14 cellular contexts compared by ENCODE assay signal in the genomic region with DNA sequence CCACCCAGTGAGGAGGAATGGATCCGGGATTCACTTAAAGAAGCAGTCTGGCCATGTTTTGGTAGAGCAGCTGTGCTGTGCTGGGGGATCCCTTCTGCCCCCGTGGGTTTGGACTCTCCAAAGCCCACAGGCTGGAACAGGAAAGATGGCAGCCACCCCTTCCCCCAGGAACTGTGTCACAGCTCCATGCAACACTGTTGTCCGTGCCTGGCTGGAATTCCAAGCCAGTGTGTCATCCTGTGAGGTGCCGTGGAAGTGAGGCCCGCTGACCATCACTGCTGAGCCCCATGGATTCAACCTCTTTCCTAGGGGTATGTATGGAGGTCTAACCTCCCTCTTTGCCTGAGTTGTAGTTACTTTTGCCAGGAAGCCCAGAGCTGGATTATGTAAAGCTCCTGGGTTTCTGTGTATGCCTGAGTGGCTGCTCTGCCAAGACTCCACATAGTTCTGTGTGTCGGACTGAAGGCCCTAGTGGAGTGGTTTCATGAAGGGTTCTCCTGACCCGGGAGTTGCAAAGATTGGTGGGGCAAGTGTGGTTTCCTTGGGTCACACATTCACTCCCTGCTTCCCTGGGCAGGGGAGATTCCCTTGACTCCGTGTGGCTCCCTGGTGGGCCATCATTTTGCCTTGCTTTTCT. TPM values are rescaled to one million over a fixed set of nuclear protein-coding genes. Genes with fewer than 3 reads are reported as not detected.
DNase-seq lines count a peak whose midpoint lies in the region; ATAC-seq and TF ChIP-seq lines count a peak whose summit lies in the region.
"Had no signal": no experiment of that assay in that cellular context is flagged by ENCODE, and none has a peak within 500 bp of the region (broad histone marks: within the 10 kb centered on the region; RNA-seq: fewer than 3 reads in every experiment).

No MANE protein-coding gene starts in this region.

- RAD21 ChIA-PET in HCT116 (lab: Charles Lee; ENCODE audit: low non-redundant PET in 1 of 2, low total read pairs in 2 of 2, uncharacterized antibody in 2 of 2, unreplicated experiment in 2 of 2) = no interaction called here

- no peaks in the 10 kb centered on the region for H4K20me1 ChIP-seq in HCT116 (ENCODE audit: insufficient read depth)
- H4K20me1 ChIP-seq in neural progenitor cell (ENCODE audit: low read depth) = no peaks in the 10 kb centered on the region

- H3K4me3 ChIP-seq in HCT116 (replicated peaks in 1 of 2; ENCODE audit: low read depth in 1 of 2, low read length in 2 of 2) = peak overlapping the region in 1 of 2 experiments; percentile 32; a peak in 1 of 4 replicates
- no peak overlapping the region for H3K4me3 ChIP-seq in right atrium auricular region
- no peak overlapping the region for H3K4me3 ChIP-seq in thoracic aorta
- no peak overlapping the region for H3K4me3 ChIP-seq in neural progenitor cell
- H3K4me3 ChIP-seq in H7 (ENCODE audit: insufficient read depth, low read depth, low read length) = no peak overlapping the region

- BruUV-seq in HCT116 (replicated peaks; lab: Mats Ljungman, UMichigan) = no TSS peak

- peak; percentile 93 for ATAC-seq in HCT116
- no peak for ATAC-seq in thoracic aorta (ENCODE audit: insufficient number of reproducible peaks, low FRiP score, low read depth)
- ATAC-seq: sciatic nerve had no signal

- CTCF ChIA-PET in HCT116 (lab: Charles Lee) = no interaction called here

- TF ChIP-seq CTCF in HCT116 (IDR thresholded peaks at IDR 0.05 in 2 of 3, conservative IDR thresholded peaks at IDR 0.05 in 1 of 3; ENCODE audit: borderline replicate concordance in 1 of 3, insufficient read depth in 1 of 3, low read depth in 2 of 3, low read length in 2 of 3) = no peak
- no peak for TF ChIP-seq CTCF in right atrium auricular region (IDR thresholded peaks at IDR 0.05)
- no peak for TF ChIP-seq CTCF in thoracic aorta (IDR thresholded peaks at IDR 0.05)
- no peak for TF ChIP-seq CTCF in neural progenitor cell (IDR thresholded peaks at IDR 0.05)

- H3K9me3 ChIP-seq in HCT116 (ENCODE audit: control insufficient read depth in 1 of 2, insufficient read depth in 1 of 2, low read depth in 1 of 2, low read length in 2 of 2) (no peaks in the 10 kb centered on the region), right atrium auricular region (peaks cover 0 to under 1% of the 10 kb centered on the region in 2 donors), thoracic aorta (no peaks in the 10 kb centered on the region), neural progenitor cell (ENCODE audit: low read depth) (peaks cover 4% of the 10 kb centered on the region)

- peak overlapping the region; percentile 12; the same call in 1 of the 2 replicates for H3K9ac ChIP-seq in HCT116 (ENCODE audit: low read length)
- no peak overlapping the region for H3K9ac ChIP-seq in neural progenitor cell

- no peaks in the 10 kb centered on the region for H3K27me3 Mint-ChIP-seq in neural progenitor cell (ENCODE audit: insufficient read depth, low read depth)

- H3K36me3 ChIP-seq in HCT116 (ENCODE audit: control insufficient read depth in 1 of 2, insufficient read depth in 2 of 2, low read length in 2 of 2) (no peaks in the 10 kb centered on the region), right atrium auricular region (no peaks in the 10 kb centered on the region), thoracic aorta (no peaks in the 10 kb centered on the region), neural progenitor cell (no peaks in the 10 kb centered on the region), H7 (replicated peaks; ENCODE audit: control insufficient read depth, insufficient read depth, low read length) (no peaks in the 10 kb centered on the region)
- H3K36me3 ChIP-seq: WERI-Rb-1 had no signal

- no peak overlapping the region for H3K27ac Mint-ChIP-seq in neural progenitor cell

- POLR2A ChIA-PET in HCT116 (lab: Charles Lee) = no interaction called here

- H3K27ac ChIP-seq in HCT116 (ENCODE audit: low read depth, low read length) (no peak overlapping the region), right atrium auricular region (peak overlapping the region; percentile 22 to 39), thoracic aorta (peak overlapping the region; percentile 55 to 74), neural progenitor cell (no peak overlapping the region)
- H3K27ac ChIP-seq: WERI-Rb-1 had no signal

- H3K4me1 Mint-ChIP-seq in neural progenitor cell = no peaks in the 10 kb centered on the region

- DNase-seq in HCT116 (ENCODE audit: low read depth, low spot score) (peak; percentile 8), amniotic stem cell (lab: John Stamatoyannopoulos, UW) (peak; percentile 48), right atrium auricular region (ENCODE audit: low spot score) (no peak), thoracic aorta (ENCODE audit: low spot score) (peak; percentile 19), neural progenitor cell (ENCODE audit: low spot score) (no peak), NCI-H1694 treated with DMSO at 0.1 percent for 48 hours (lab: John Stamatoyannopoulos, UW) (no peak), H7 (no peak)
- no peak for DNase-seq in stimulated activated CD4-positive, alpha-beta T cell treated with anti-CD3 and anti-CD28 coated beads, Interleukin-4, amount 100 ng/mL, for 1 hour
- DNase-seq: DMS79 treated with DMSO at 0.1 percent for 48 hours; effector CD8-positive, alpha-beta T cell; NCI-H1436 treated with DMSO at 0.1 percent for 48 hours; stimulated activated CD8-positive, alpha-beta memory T cell treated with anti-CD3 and anti-CD28 coated beads, Interleukin-4, amount 100 ng/mL, for 48 hours; WERI-Rb-1 had no signal

- peaks cover 23% of the 10 kb centered on the region for H3K9me3 Mint-ChIP-seq in neural progenitor cell

- H3K4me3 Mint-ChIP-seq in neural progenitor cell = no peak overlapping the region

- no peaks in the 10 kb centered on the region for H3F3A ChIP-seq in neural progenitor cell (ENCODE audit: low read depth)

- H3K79me2 ChIP-seq in HCT116 (ENCODE audit: insufficient read depth, low read length) = peaks cover 10% of the 10 kb centered on the region
- no peaks in the 10 kb centered on the region for H3K79me2 ChIP-seq in neural progenitor cell (ENCODE audit: low read depth)

- intact Hi-C loops in HCT116 (cut with micrococcal nuclease) = no loop called here

- H3K27me3 ChIP-seq in HCT116 (ENCODE audit: insufficient read depth, low read length) = no peaks in the 10 kb centered on the region
- no peaks in the 10 kb centered on the region for H3K27me3 ChIP-seq in right atrium auricular region
- no peaks in the 10 kb centered on the region for H3K27me3 ChIP-seq in thoracic aorta (replicated peaks; ENCODE audit: insufficient read depth)
- peaks cover 8% of the 10 kb centered on the region for H3K27me3 ChIP-seq in neural progenitor cell
- H3K27me3 ChIP-seq in H7 (ENCODE audit: control insufficient read depth, insufficient read depth, low read length) = no peaks in the 10 kb centered on the region

- peaks cover 5% of the 10 kb centered on the region for H3K36me3 Mint-ChIP-seq in neural progenitor cell

- H3K4me2 ChIP-seq in HCT116 (ENCODE audit: low read length) (peak overlapping the region; percentile 61), neural progenitor cell (no peak overlapping the region)

- H2AFZ ChIP-seq in HCT116 (ENCODE audit: low read depth, low read length, poor library complexity, severe bottlenecking) (no peak overlapping the region), neural progenitor cell (replicated peaks) (no peak overlapping the region)

- no peak for TF ChIP-seq RAD21 in HCT116 (IDR thresholded peaks at IDR 0.05; ENCODE audit: low read depth)

- no peaks in the 10 kb centered on the region for H3K9me2 ChIP-seq in HCT116 (ENCODE audit: insufficient read depth)

- H3K4me1 ChIP-seq in HCT116 (ENCODE audit: control insufficient read depth in 1 of 2, insufficient read depth in 2 of 2, low read length in 2 of 2) = peaks cover 6 to 16% of the 10 kb centered on the region in 2 experiments
- peaks cover 0 to 16% of the 10 kb centered on the region in 2 donors for H3K4me1 ChIP-seq in right atrium auricular region
- H3K4me1 ChIP-seq in thoracic aorta (ENCODE audit: control insufficient read depth in 1 of 2, low read depth in 2 of 2) = peaks cover 23 to 26% of the 10 kb centered on the region in 2 donors
- no peaks in the 10 kb centered on the region for H3K4me1 ChIP-seq in neural progenitor cell

- TF ChIP-seq POLR2A in HCT116 (IDR thresholded peaks at IDR 0.05; ENCODE audit: borderline replicate concordance, extremely low read depth, insufficient read depth, insufficient read length) = no peak

TF ChIP-seq in HCT116, 20 proteins besides CTCF, POLR2A, EP300 and RAD21:
- TF ChIP-seq, protein P1, sequence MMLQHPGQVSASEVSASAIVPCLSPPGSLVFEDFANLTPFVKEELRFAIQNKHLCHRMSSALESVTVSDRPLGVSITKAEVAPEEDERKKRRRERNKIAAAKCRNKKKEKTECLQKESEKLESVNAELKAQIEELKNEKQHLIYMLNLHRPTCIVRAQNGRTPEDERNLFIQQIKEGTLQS (IDR thresholded peaks at IDR 0.05) = no peak
- no peak for TF ChIP-seq SP1 (IDR thresholded peaks at IDR 0.05; ENCODE audit: low read depth)
- TF ChIP-seq YY1 (IDR thresholded peaks at IDR 0.05; ENCODE audit: extremely low read depth, insufficient replicate concordance, low read depth, low read length) = peak; percentile 54
- 0 out of 2 replicates have a peak, but pooled peaks have one; percentile 29 for TF ChIP-seq FOSL1 (IDR thresholded peaks at IDR 0.05; ENCODE audit: low read depth)
- TF ChIP-seq JUND (IDR thresholded peaks at IDR 0.05) = peak; percentile 50
- 0 out of 2 replicates have a peak, but pooled peaks have one; percentile 59 for TF ChIP-seq CBX3 (IDR thresholded peaks at IDR 0.05; ENCODE audit: low read depth)

RNA-seq across cellular contexts. Expression of a gene that starts 35.1 kb away (rescaled TPM):
- total RNA-seq in HCT116 (2021; ENCODE audit: unreplicated experiment) (27.5 TPM), right atrium auricular region (10 to 100 TPM; 42.8 to 62.0 TPM), thoracic aorta (100 to 1,000 TPM; 111 to 175 TPM), neural progenitor cell (ENCODE audit: low replicate concordance) (3.8 and 6.1 TPM in 2 replicates)
- polyA plus RNA-seq in HCT116 (2012) = 11.3 and 12.1 TPM in 2 replicates
- 4.8 TPM in 2 replicates for total RNA-seq in H7 (2014; rRNA removed; shearing (Covaris generic))

Comparison
In these comparisons a context has a peak if more than half of its experiments do, and no peak if none do; other contexts are left out.
1. DNase-seq: peak in HCT116 (single experiment), amniotic stem cell (single experiment) and thoracic aorta (single experiment); none in right atrium auricular region (single experiment), stimulated activated CD4-positive, alpha-beta T cell treated with anti-CD3 and anti-CD28 coated beads, Interleukin-4, amount 100 ng/mL, for 1 hour (single experiment), neural progenitor cell (single experiment), NCI-H1694 treated with DMSO at 0.1 percent for 48 hours (single experiment) and H7 (single experiment).
2. H3K27ac ChIP-seq: peak in right atrium auricular region (2 of 2) and thoracic aorta (2 of 2); none in HCT116 (single experiment) and neural progenitor cell (single experiment).